In the genomic region with DNA sequence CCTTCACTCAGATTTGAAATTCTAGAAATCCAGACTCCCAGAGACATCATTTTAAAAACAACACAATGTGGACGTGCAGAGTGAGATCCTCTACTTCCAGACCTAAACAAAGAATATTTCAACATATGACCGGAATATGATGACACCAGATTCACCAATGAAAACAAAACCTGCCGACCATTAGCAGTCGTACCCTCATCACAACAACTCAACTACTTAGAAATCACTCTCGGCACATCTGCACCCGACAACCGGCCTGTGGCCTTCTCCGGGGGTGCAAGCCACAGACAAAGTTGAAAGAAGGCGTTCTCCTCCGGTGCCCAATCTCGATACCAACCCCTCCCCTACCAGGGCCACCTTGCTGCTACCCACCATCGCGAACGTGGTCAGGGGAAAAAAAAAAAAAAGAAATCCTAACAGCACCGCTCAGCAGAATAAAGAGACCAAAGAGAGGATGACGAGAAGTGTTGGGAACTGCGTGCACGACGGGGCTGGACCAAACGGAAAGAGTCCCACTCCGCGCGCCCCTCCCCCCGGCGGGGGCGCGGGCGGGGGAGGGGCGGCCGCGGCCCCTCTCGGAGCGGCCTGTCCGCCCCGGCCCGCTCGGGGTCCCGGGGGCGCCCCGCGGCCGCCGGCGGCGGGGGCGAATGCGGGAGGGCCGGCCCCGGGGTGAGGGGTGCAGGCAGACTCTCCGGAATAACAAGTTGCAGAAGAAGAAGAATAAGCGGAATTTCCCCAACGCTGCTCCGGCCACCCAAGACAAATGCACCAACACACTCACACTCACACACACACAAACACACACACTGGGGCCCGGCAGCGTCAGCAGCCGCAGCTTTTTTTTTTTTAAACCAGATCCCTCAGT, we compare ENCODE assay signal across 1 cellular context.
TF ChIP-seq lines count a peak whose summit lies in the region.

No MANE protein-coding gene starts in this region.

TF ChIP-seq in HepG2, 621 proteins besides CTCF, POLR2A, EP300 and RAD21 (continued from another document):
- TF ChIP-seq, protein P1, sequence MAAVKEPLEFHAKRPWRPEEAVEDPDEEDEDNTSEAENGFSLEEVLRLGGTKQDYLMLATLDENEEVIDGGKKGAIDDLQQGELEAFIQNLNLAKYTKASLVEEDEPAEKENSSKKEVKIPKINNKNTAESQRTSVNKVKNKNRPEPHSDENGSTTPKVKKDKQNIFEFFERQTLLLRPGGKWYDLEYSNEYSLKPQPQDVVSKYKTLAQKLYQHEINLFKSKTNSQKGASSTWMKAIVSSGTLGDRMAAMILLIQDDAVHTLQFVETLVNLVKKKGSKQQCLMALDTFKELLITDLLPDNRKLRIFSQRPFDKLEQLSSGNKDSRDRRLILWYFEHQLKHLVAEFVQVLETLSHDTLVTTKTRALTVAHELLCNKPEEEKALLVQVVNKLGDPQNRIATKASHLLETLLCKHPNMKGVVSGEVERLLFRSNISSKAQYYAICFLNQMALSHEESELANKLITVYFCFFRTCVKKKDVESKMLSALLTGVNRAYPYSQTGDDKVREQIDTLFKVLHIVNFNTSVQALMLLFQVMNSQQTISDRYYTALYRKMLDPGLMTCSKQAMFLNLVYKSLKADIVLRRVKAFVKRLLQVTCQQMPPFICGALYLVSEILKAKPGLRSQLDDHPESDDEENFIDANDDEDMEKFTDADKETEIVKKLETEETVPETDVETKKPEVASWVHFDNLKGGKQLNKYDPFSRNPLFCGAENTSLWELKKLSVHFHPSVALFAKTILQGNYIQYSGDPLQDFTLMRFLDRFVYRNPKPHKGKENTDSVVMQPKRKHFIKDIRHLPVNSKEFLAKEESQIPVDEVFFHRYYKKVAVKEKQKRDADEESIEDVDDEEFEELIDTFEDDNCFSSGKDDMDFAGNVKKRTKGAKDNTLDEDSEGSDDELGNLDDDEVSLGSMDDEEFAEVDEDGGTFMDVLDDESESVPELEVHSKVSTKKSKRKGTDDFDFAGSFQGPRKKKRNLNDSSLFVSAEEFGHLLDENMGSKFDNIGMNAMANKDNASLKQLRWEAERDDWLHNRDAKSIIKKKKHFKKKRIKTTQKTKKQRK (IDR thresholded peaks at IDR 0.05; ENCODE audit: low read length), result no peak
- TF ChIP-seq PITX1 (CRISPR knock-in tag; IDR thresholded peaks at IDR 0.05) (peak; percentile 55; the same call in 1 of the 2 replicates), SALL2 (CRISPR knock-in tag; IDR thresholded peaks at IDR 0.05) (no peak), DNMT1 (CRISPR knock-in tag; IDR thresholded peaks at IDR 0.05) (no peak), ZMYM3 (CRISPR knock-in tag; IDR thresholded peaks at IDR 0.05) (no peak), ZFP41 (CRISPR knock-in tag; IDR thresholded peaks at IDR 0.05; ENCODE audit: borderline replicate concordance) (no peak), SAFB2 (CRISPR knock-in tag; IDR thresholded peaks at IDR 0.05; ENCODE audit: borderline replicate concordance, low read depth) (no peak), ZBTB1 (CRISPR knock-in tag; IDR thresholded peaks at IDR 0.05; ENCODE audit: borderline replicate concordance) (no peak), ZNF772 (CRISPR knock-in tag; IDR thresholded peaks at IDR 0.05) (no peak), REPIN1 (CRISPR knock-in tag; IDR thresholded peaks at IDR 0.05; ENCODE audit: borderline replicate concordance, low read depth) (no peak), ZNF83 (CRISPR knock-in tag; IDR thresholded peaks at IDR 0.05; ENCODE audit: borderline replicate concordance) (no peak)
